18 cellular contexts compared by ENCODE assay signal in the genomic region with DNA sequence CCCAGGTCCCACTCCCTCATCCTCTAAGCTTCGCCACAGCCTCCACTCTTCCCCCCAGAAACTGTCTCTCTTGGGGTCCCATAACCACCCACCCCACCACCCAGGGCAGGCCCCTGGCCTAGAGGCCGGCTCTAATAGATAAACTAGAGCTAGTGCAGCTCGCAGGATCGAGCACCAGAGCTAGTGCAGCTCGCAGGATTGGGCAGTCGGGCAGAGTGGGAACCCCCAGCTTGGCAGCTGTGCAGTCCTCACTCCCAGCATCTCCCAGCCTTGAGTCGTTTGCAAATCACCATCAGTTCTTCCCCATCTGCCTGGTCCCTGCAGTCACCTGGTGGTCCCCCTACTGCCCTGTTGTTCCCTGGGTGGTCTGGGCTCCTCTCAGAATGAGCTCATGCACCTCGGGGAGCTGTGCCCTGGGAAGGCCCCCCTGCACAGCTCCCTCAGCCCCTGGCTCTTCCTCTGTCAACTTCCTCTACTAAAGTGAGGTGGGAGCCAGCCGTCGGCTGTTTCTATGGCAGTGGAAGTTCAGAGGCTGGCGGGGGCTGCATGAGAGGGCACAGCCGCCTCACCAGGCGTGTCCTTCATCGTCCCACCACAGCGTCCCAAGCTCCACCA. TPM values are rescaled to one million over a fixed set of nuclear protein-coding genes. Genes with fewer than 3 reads are reported as not detected.
"Had no signal": no experiment of that assay in that cellular context is flagged by ENCODE, and none has a peak within 500 bp of the region (broad histone marks: within the 10 kb centered on the region; RNA-seq: fewer than 3 reads in every experiment).

No MANE protein-coding gene starts in this region.

- H3K27ac ChIP-seq: ascending aorta, esophagus squamous epithelium, SJSA1, tibial nerve had no signal

- DNase-seq: activated B cell treated with CpG ODN at 0.5 μM for 24 hours; activated CD4-positive, alpha-beta T cell treated with anti-CD3 and anti-CD28 coated beads for 48 hours; activated CD8-positive, alpha-beta T cell treated with anti-CD3 and anti-CD28 coated beads for 36 hours; activated naive CD4-positive, alpha-beta T cell treated with anti-CD3 and anti-CD28 coated beads for 36 hours; activated naive CD8-positive, alpha-beta T cell treated with anti-CD3 and anti-CD28 coated beads, Interleukin-2, amount 50 U/mL, for 24 hours; esophagus squamous epithelium; hippocampal formation; retina; stimulated activated CD4-positive, alpha-beta T cell treated with anti-CD3 and anti-CD28 coated beads, Interleukin-2, amount 100 ng/mL, for 48 hours; stimulated activated naive CD4-positive, alpha-beta T cell; substantia nigra; SW 1271 had no signal

- H3K9me3 Mint-ChIP-seq: activated CD8-positive, alpha-beta T cell treated with anti-CD3 and anti-CD28 coated beads for 36 hours had no signal

- ATAC-seq: activated CD8-positive, alpha-beta T cell treated with anti-CD3 and anti-CD28 coated beads for 36 hours; activated naive CD8-positive, alpha-beta T cell treated with anti-CD3 and anti-CD28 coated beads, Interleukin-2, amount 50 U/mL, for 24 hours had no signal

- H3K27me3 ChIP-seq: ascending aorta, SJSA1, tibial nerve had no signal

- FAIRE-seq: bronchial epithelial cell had no signal

- H3K4me1 Mint-ChIP-seq: activated B cell treated with CpG ODN at 0.5 μM for 24 hours; activated naive CD8-positive, alpha-beta T cell treated with anti-CD3 and anti-CD28 coated beads, Interleukin-2, amount 50 U/mL, for 24 hours had no signal

- H3K27ac Mint-ChIP-seq: activated B cell treated with CpG ODN at 0.5 μM for 24 hours; activated CD8-positive, alpha-beta T cell treated with anti-CD3 and anti-CD28 coated beads for 36 hours; activated naive CD4-positive, alpha-beta T cell treated with anti-CD3 and anti-CD28 coated beads for 36 hours; activated naive CD8-positive, alpha-beta T cell treated with anti-CD3 and anti-CD28 coated beads, Interleukin-2, amount 50 U/mL, for 24 hours had no signal

- H3K4me3 ChIP-seq: ascending aorta, esophagus squamous epithelium, lung, SJSA1, tibial nerve had no signal

- H3K36me3 ChIP-seq: ascending aorta, esophagus squamous epithelium, SJSA1, tibial nerve had no signal

- H3K9me3 ChIP-seq: ascending aorta, SJSA1 had no signal

- H3K4me1 ChIP-seq: ascending aorta, tibial nerve had no signal

- H3K4me3 Mint-ChIP-seq: activated B cell treated with CpG ODN at 0.5 μM for 24 hours; activated CD8-positive, alpha-beta T cell treated with anti-CD3 and anti-CD28 coated beads for 36 hours; activated naive CD4-positive, alpha-beta T cell treated with anti-CD3 and anti-CD28 coated beads for 36 hours; activated naive CD8-positive, alpha-beta T cell treated with anti-CD3 and anti-CD28 coated beads, Interleukin-2, amount 50 U/mL, for 24 hours had no signal

RNA-seq across cellular contexts. Expression of gene SHANK2, which starts 15.5 kb away (rescaled TPM):
- total RNA-seq: activated CD8-positive, alpha-beta T cell treated with anti-CD3 and anti-CD28 coated beads for 36 hours; activated naive CD4-positive, alpha-beta T cell treated with anti-CD3 and anti-CD28 coated beads for 36 hours; T-helper 2 cell treated with Interferon-gamma antibody and Interleukin-4, amounts not matched to agents 100 ng/mL and 5 ng/mL, for 36 hours had no signal
